In genomic region chr3:156148946-156149348, GRCh38 we compare ENCODE assay signal across 9 cellular contexts. TPM values are rescaled to one million over a fixed set of nuclear protein-coding genes. Genes with fewer than 3 reads are reported as not detected.
DNase-seq lines count a peak whose midpoint lies in the region; ATAC-seq and TF ChIP-seq lines count a peak whose summit lies in the region.
"Had no signal": no experiment of that assay in that cellular context is flagged by ENCODE, and none has a peak within 500 bp of the region (broad histone marks: within the 10 kb centered on the region; RNA-seq: fewer than 3 reads in every experiment).

No MANE protein-coding gene starts in this region.

- peak overlapping the region; percentile 55 for H3K27ac ChIP-seq in cingulate gyrus (ENCODE audit: low read depth, low read length)
- H3K27ac ChIP-seq in thoracic aorta = peak overlapping the region; percentile 78 to 81

- H3K4me1 ChIP-seq in thoracic aorta (ENCODE audit: control insufficient read depth in 1 of 2, low read depth in 2 of 2) = peaks cover 34 to 77% of the 10 kb centered on the region in 2 donors

- H3K4me3 ChIP-seq in thoracic aorta = peak overlapping the region; percentile 44

- no peak for TF ChIP-seq CTCF in thoracic aorta (IDR thresholded peaks at IDR 0.05)

- H3K36me3 ChIP-seq in thoracic aorta = no peaks in the 10 kb centered on the region

- peak; percentile 4 for ATAC-seq in thoracic aorta (ENCODE audit: insufficient number of reproducible peaks, low FRiP score, low read depth)

- no peaks in the 10 kb centered on the region for H3K9me3 ChIP-seq in thoracic aorta

- DNase-seq in OCI-M2 (lab: John Stamatoyannopoulos, UW; ENCODE audit: unreplicated experiment) = peak; percentile 27
- DNase-seq in lung microvascular endothelial cell (ENCODE audit: low read depth in 2 of 2) = peak; percentile 53 to 84
- DNase-seq in thoracic aorta (ENCODE audit: low spot score) = no peak
- DNase-seq in NCI-H82 treated with DMSO at 0.1 percent for 48 hours (lab: John Stamatoyannopoulos, UW; ENCODE audit: unreplicated experiment) = no peak
- no peak for DNase-seq in HPDE6-E6E7 (ENCODE audit: extremely low spot score)
- no peak for DNase-seq in epidermal melanocyte (ENCODE audit: insufficient read length, low spot score)
- DNase-seq: GOT3, NCI-H1694 treated with DMSO at 0.1 percent for 48 hours had no signal

- H3K27me3 ChIP-seq in thoracic aorta (replicated peaks; ENCODE audit: insufficient read depth) = no peaks in the 10 kb centered on the region

RNA-seq across cellular contexts. Expression of gene KCNAB1, which starts 28.6 kb away (rescaled TPM):
- total RNA-seq in lung microvascular endothelial cell (0.65 and 2.0 TPM in 2 replicates), thoracic aorta (10 to 100 TPM; 12.2 to 14.2 TPM)

Comparison
In these comparisons a context has a peak if more than half of its experiments do, and no peak if none do; other contexts are left out.
1. DNase-seq: peak in OCI-M2 (single experiment) and lung microvascular endothelial cell (2 of 2); none in thoracic aorta (single experiment), NCI-H82 treated with DMSO at 0.1 percent for 48 hours (single experiment), HPDE6-E6E7 (single experiment) and epidermal melanocyte (single experiment).